9 cellular contexts compared by ENCODE assay signal in the genomic region with DNA sequence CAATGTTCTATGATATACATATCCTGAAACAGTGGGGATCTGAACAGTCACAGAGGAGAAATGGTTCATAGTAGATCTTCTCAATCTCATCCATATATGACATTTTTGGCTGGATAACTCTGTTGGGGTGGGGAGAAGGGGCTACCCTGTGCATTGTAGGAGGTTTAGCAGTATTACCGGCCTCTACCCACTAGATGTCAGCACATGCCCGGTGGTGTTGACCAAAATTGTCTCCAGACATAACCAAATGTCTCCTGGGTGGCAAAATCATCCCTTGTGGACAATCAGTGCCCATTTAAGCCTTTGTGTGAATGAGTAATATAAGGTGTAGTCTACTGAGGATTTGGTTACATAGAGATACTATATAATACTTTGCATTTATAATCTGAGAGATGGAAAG.
A peak's percentile ranks its signal among the peaks of the same experiment; 100 is the strongest.
DNase-seq lines count a peak whose midpoint lies in the region; ATAC-seq, FAIRE-seq and TF ChIP-seq lines count a peak whose summit lies in the region.
"Had no signal": no experiment of that assay in that cellular context is flagged by ENCODE, and none has a peak within 500 bp of the region (broad histone marks: within the 10 kb centered on the region; RNA-seq: fewer than 3 reads in every experiment).

No MANE protein-coding gene starts in this region.

- no peak overlapping the region for H3K4me3 ChIP-seq in A549
- H3K4me3 ChIP-seq in GM06990 (replicated peaks; ENCODE audit: low read depth, low read length), result no peak overlapping the region
- H3K4me3 ChIP-seq in colonic mucosa, result no peak overlapping the region

- TF ChIP-seq CTCF in A549 (IDR thresholded peaks at IDR 0.05), result peak; percentile 57
- peak; percentile 80 for TF ChIP-seq CTCF in GM06990 (IDR thresholded peaks at IDR 0.05; ENCODE audit: insufficient read depth, low read length, poor library complexity, severe bottlenecking)
- peak; percentile 47 for TF ChIP-seq CTCF in colonic mucosa (IDR thresholded peaks at IDR 0.05)

- intact Hi-C loops in colonic mucosa (cut with DNase I), result no loop called here
- intact Hi-C loops in posterior vena cava (cut with DNase I), result no loop called here

- H3K36me3 ChIP-seq in GM06990 (ENCODE audit: control insufficient read depth, insufficient read depth, low read length), result no peaks in the 10 kb centered on the region
- H3K36me3 ChIP-seq in colonic mucosa, result no peaks in the 10 kb centered on the region

- CTCF ChIA-PET in A549 (lab: Yijun Ruan, JAX), result interaction anchor here (0.6 to 5.8 kb wide), 4 partner anchors 8 to 431 kb away, joined by 3 to 26 read pairs (median 7); no protein-coding TSS in a partner anchor

- H3K4me2 ChIP-seq in A549, result no peak overlapping the region

- peak; percentile 21 to 51 for DNase-seq in A549 (ENCODE audit: low read depth in 1 of 2, low spot score in 1 of 2)
- no peak for DNase-seq in GM06990 (ENCODE audit: extremely low read depth, insufficient read length)
- peak; percentile 73 for DNase-seq in NCI-H69 (lab: John Stamatoyannopoulos, UW)
- DNase-seq in colonic mucosa, result peak; percentile 33
- DNase-seq in lung microvascular endothelial cell (ENCODE audit: low read depth in 2 of 2), result peak; percentile 31 to 60
- no peak for DNase-seq in posterior vena cava (ENCODE audit: low spot score)

- H3K9me3 ChIP-seq in A549 (no peaks in the 10 kb centered on the region), colonic mucosa (no peaks in the 10 kb centered on the region)

- TF ChIP-seq RAD21 in A549 (conservative IDR thresholded peaks at IDR 0.05 in 1 of 2, IDR thresholded peaks at IDR 0.05 in 1 of 2), result peak; percentile 55 to 57; a peak in 4 of 5 replicates

- peaks cover 14% of the 10 kb centered on the region; the same call in 2 of the 3 replicates for H3K4me1 ChIP-seq in A549
- no peaks in the 10 kb centered on the region for H3K4me1 ChIP-seq in colonic mucosa

- H3K9ac ChIP-seq in colonic mucosa (ENCODE audit: low read depth in 2 of 2, low read length in 2 of 2), result no peak overlapping the region

- FAIRE-seq in A549 (lab: Jason Lieb, UNC), result peak; percentile 95
- FAIRE-seq: endometrium had no signal

- POLR2A ChIA-PET in A549 (lab: Yijun Ruan, JAX), result no interaction called here

- ATAC-seq in A549, result peak; percentile 84 to 89; a peak in 5 of 6 replicates
- peak; percentile 82 for ATAC-seq in HG03520 (IDR thresholded peaks at IDR 0.05; ENCODE audit: unreplicated experiment)
- no peak for ATAC-seq in HG03139 (IDR thresholded peaks at IDR 0.05; ENCODE audit: unreplicated experiment)

- H3K27me3 ChIP-seq in GM06990 (replicated peaks; ENCODE audit: control insufficient read depth, insufficient read depth, low read length) (no peaks in the 10 kb centered on the region), colonic mucosa (no peaks in the 10 kb centered on the region)

- WGBS in A549 (ENCODE audit: missing lambda C conversion rate), result 0% methylated on average over 2 of the region's 2 CpGs

- no peak for TF ChIP-seq EP300 in A549 (IDR thresholded peaks at IDR 0.05)

- H3K27ac ChIP-seq in A549, result no peak overlapping the region
- no peak overlapping the region for H3K27ac ChIP-seq in colonic mucosa

- no peak for TF ChIP-seq POLR2A in A549 (IDR thresholded peaks at IDR 0.05; ENCODE audit: low read length)

TF ChIP-seq in A549, 52 proteins besides CTCF, POLR2A, EP300 and RAD21:
- TF ChIP-seq BCL3 (IDR thresholded peaks at IDR 0.05), result no peak
- TF ChIP-seq SMC3 (IDR thresholded peaks at IDR 0.05), result peak; percentile 30; the same call in 1 of the 3 replicates
- no peak for TF ChIP-seq HOXB13 (CRISPR knock-in tag; IDR thresholded peaks at IDR 0.05; ENCODE audit: low read depth)
- no peak for TF ChIP-seq CHD2 (IDR thresholded peaks at IDR 0.05; ENCODE audit: low read length, partially characterized antibody)
- no peak for TF ChIP-seq MAZ (IDR thresholded peaks at IDR 0.05; ENCODE audit: borderline replicate concordance, low read depth, low read length)
- no peak for TF ChIP-seq FOSB (CRISPR knock-in tag; IDR thresholded peaks at IDR 0.05)
- TF ChIP-seq GATA3 (IDR thresholded peaks at IDR 0.05; ENCODE audit: borderline replicate concordance), result no peak

Comparison
In these comparisons a context has a peak if more than half of its experiments do, and no peak if none do; other contexts are left out.
1. DNase-seq: peak in A549 (2 of 2), NCI-H69 (single experiment), colonic mucosa (single experiment) and lung microvascular endothelial cell (2 of 2); none in GM06990 (single experiment) and posterior vena cava (single experiment).
2. Peak in every context shown above with its lines, with median percentiles within 50 percentile points of each other: CTCF ChIP-seq.